ENCODE assay signal across 17 cellular contexts in genomic region chr10:86247588-86247987, GRCh38.
DNase-seq lines count a peak whose midpoint lies in the region; ATAC-seq and TF ChIP-seq lines count a peak whose summit lies in the region.
"Had no signal": no experiment of that assay in that cellular context is flagged by ENCODE, and none has a peak within 500 bp of the region (broad histone marks: within the 10 kb centered on the region; RNA-seq: fewer than 3 reads in every experiment).

No MANE protein-coding gene starts in this region.

- no peak overlapping the region for H3K4me3 Mint-ChIP-seq in chondrocyte (ENCODE audit: unreplicated experiment)
- H3K4me3 Mint-ChIP-seq: B cell; CD4-positive, CD25-positive, alpha-beta regulatory T cell; CD8-positive, alpha-beta T cell; HFFc6 had no signal

- DNase-seq in chondrocyte (ENCODE audit: low spot score), result peak; percentile 52
- DNase-seq in osteoblast (ENCODE audit: insufficient read length, low spot score, missing footprints), result peak; percentile 34
- DNase-seq in aorta, result peak; percentile 28 to 51
- no peak for DNase-seq in AG08396 (ENCODE audit: low spot score)
- DNase-seq in breast epithelium (ENCODE audit: low spot score in 2 of 2), result no peak
- DNase-seq: Caco-2; CD4-positive, CD25-positive, alpha-beta regulatory T cell; CD8-positive, alpha-beta T cell; DMS153; DND-41; GOT3; HFFc6 had no signal

- H3K4me3 ChIP-seq in osteoblast (ENCODE audit: insufficient read depth, low read length) (no peak overlapping the region), aorta (ENCODE audit: low read length in 2 of 2) (no peak overlapping the region), breast epithelium (no peak overlapping the region)
- H3K4me3 ChIP-seq: BLaER1, HAP-1 had no signal

- WGBS in aorta, 2 donors, result 91 to 98% methylated on average over 1 of the region's 1 CpG

- H3K4me1 ChIP-seq in osteoblast (ENCODE audit: insufficient read depth, low read length), result no peaks in the 10 kb centered on the region
- H3K4me1 ChIP-seq in aorta (ENCODE audit: control insufficient read depth in 1 of 2, insufficient read depth in 2 of 2, low read length in 2 of 2), result no peaks in the 10 kb centered on the region
- H3K4me1 ChIP-seq in breast epithelium, result no peaks in the 10 kb centered on the region
- H3K4me1 ChIP-seq: BLaER1, Caco-2 had no signal

- H3K27ac Mint-ChIP-seq in chondrocyte (ENCODE audit: unreplicated experiment), result no peak overlapping the region
- H3K27ac Mint-ChIP-seq: B cell; CD4-positive, CD25-positive, alpha-beta regulatory T cell; CD8-positive, alpha-beta T cell; HFFc6 had no signal

- TF ChIP-seq POLR2A in breast epithelium (IDR thresholded peaks at IDR 0.05), result no peak

- no peaks in the 10 kb centered on the region for H3K79me2 ChIP-seq in osteoblast (ENCODE audit: insufficient read depth, low read length)

- no peak overlapping the region for H2AFZ ChIP-seq in osteoblast (ENCODE audit: low read length)

- intact Hi-C loops in aorta (cut with DNase I), result no loop called here
- intact Hi-C loops in breast epithelium (cut with DNase I; ENCODE audit: low total_unique reads), result loop anchor here (10.0 kb wide), 1 partner anchor 493 kb away; no protein-coding TSS in a partner anchor

- no peaks in the 10 kb centered on the region for H3K27me3 Mint-ChIP-seq in chondrocyte (ENCODE audit: low read depth)
- H3K27me3 Mint-ChIP-seq: B cell; CD4-positive, CD25-positive, alpha-beta regulatory T cell had no signal

- ATAC-seq in aorta (ENCODE audit: low FRiP score) (no peak), HG02938 (IDR thresholded peaks at IDR 0.05; ENCODE audit: unreplicated experiment) (no peak)
- ATAC-seq: CD8-positive, alpha-beta T cell had no signal

- no peak overlapping the region for H3K4me2 ChIP-seq in osteoblast (ENCODE audit: insufficient read depth, low read length)
- H3K4me2 ChIP-seq: BLaER1 had no signal

- H3K27me3 ChIP-seq in osteoblast (ENCODE audit: insufficient read depth, low read length) (no peaks in the 10 kb centered on the region), aorta (ENCODE audit: control insufficient read depth in 1 of 2, insufficient read depth in 2 of 2, low read length in 1 of 2) (no peaks in the 10 kb centered on the region), breast epithelium (no peaks in the 10 kb centered on the region)
- H3K27me3 ChIP-seq: BLaER1 had no signal

- no peaks in the 10 kb centered on the region for H3K9me3 ChIP-seq in osteoblast (ENCODE audit: low read depth, low read length)
- no peaks in the 10 kb centered on the region for H3K9me3 ChIP-seq in aorta (ENCODE audit: control insufficient read depth, low read length)
- H3K9me3 ChIP-seq in breast epithelium, result no peaks in the 10 kb centered on the region
- H3K9me3 ChIP-seq: Caco-2, HAP-1 had no signal

- H3K36me3 ChIP-seq in osteoblast (ENCODE audit: insufficient read depth, low read length) (no peaks in the 10 kb centered on the region), aorta (ENCODE audit: control insufficient read depth in 1 of 2, insufficient read depth in 2 of 2, low read length in 1 of 2) (no peaks in the 10 kb centered on the region), breast epithelium (no peaks in the 10 kb centered on the region)
- H3K36me3 ChIP-seq: BLaER1, HAP-1 had no signal

- no peak overlapping the region for H3K27ac ChIP-seq in osteoblast (ENCODE audit: low read depth, low read length)
- H3K27ac ChIP-seq in aorta (ENCODE audit: low read depth in 1 of 2, low read length in 2 of 2), result no peak overlapping the region
- no peak overlapping the region for H3K27ac ChIP-seq in breast epithelium
- H3K27ac ChIP-seq: BLaER1, C4-2B had no signal

- H3K9me3 Mint-ChIP-seq in chondrocyte (ENCODE audit: low read depth), result peaks cover 4% of the 10 kb centered on the region

- TF ChIP-seq CTCF in chondrocyte (IDR thresholded peaks at IDR 0.05) (no peak), osteoblast (IDR thresholded peaks at IDR 0.05; ENCODE audit: extremely low read depth, low read depth, low read length) (no peak), breast epithelium (IDR thresholded peaks at IDR 0.05) (no peak)

- H4K20me1 ChIP-seq in osteoblast (ENCODE audit: insufficient read depth, low read length), result no peaks in the 10 kb centered on the region
- H4K20me1 ChIP-seq: BLaER1 had no signal

- H3K4me1 Mint-ChIP-seq in chondrocyte (ENCODE audit: low read depth), result no peaks in the 10 kb centered on the region
- H3K4me1 Mint-ChIP-seq: B cell; CD4-positive, CD25-positive, alpha-beta regulatory T cell had no signal

- no peaks in the 10 kb centered on the region for H3K36me3 Mint-ChIP-seq in chondrocyte (ENCODE audit: low read depth)
- H3K36me3 Mint-ChIP-seq: CD4-positive, CD25-positive, alpha-beta regulatory T cell; CD8-positive, alpha-beta T cell had no signal

Comparison
In these comparisons a context has a peak if more than half of its experiments do, and no peak if none do; other contexts are left out.
1. DNase-seq: peak in chondrocyte (single experiment), osteoblast (single experiment) and aorta (2 of 2); none in AG08396 (single experiment) and breast epithelium (0 of 2).